Comparison of ENCODE assay signal across 24 cellular contexts in the genomic region with DNA sequence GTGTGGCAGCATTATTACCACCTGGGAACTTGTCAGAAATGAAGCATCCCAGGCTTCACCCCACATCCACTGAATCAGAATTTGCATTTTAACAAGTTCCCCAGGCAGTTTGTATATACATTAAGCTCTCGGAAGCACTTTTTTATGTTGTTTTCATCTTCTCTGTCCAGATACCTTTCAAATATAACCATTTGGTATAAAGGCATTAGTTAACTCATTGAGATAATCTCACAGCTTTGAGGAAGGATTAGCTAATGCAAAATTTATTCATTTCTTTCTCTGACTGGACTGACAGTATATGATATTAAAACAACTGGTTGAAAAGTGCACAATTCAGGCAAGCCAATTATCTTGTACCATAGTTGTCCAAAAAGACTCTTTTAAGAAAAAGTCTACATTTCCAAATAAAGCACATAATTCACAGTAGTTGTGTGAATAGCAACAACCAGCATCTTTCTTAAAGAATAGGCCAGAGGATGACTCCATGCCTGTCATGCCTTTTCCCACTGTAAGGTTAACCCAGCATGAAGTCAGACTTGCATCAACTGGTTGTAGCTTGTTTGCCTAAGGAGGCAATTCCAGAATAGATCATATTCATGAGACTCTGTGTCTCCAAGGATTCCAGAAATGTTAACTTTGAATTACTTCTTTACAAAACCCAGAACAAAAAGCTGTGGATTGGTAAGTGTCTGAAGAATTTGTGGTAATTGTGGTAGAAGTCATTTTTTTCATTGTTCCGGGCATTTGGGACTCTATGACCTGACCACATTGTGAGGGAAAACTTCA.
DNase-seq lines count a peak whose midpoint lies in the region; ATAC-seq, FAIRE-seq and TF ChIP-seq lines count a peak whose summit lies in the region.
"Had no signal": no experiment of that assay in that cellular context is flagged by ENCODE, and none has a peak within 500 bp of the region (broad histone marks: within the 10 kb centered on the region; RNA-seq: fewer than 3 reads in every experiment).

No MANE protein-coding gene starts in this region.

- peak; percentile 17 for DNase-seq in EH (ENCODE audit: low read depth)
- DNase-seq in adipocyte (ENCODE audit: low read depth): peak; percentile 48
- no peak for DNase-seq in osteocyte (ENCODE audit: extremely low spot score, unreplicated experiment)
- no peak for DNase-seq in HepG2 (ENCODE audit: low spot score)
- DNase-seq in dermis blood vessel endothelial cell: no peak
- no peak for DNase-seq in OCI-LY7 (ENCODE audit: low spot score)
- DNase-seq: activated CD4-positive, alpha-beta T cell treated with anti-CD3 and anti-CD28 coated beads for 4 hours; activated CD8-positive, alpha-beta memory T cell treated with anti-CD3 and anti-CD28 coated beads, Interleukin-2, amount 10 ng/mL, durations not matched to agents 7 days and 5 days; activated naive CD8-positive, alpha-beta T cell treated with anti-CD3 and anti-CD28 coated beads, Interleukin-2, amount 50 U/mL, for 24 hours; CD8-positive, alpha-beta memory T cell; DMS79 treated with DMSO at 0.1 percent for 48 hours; effector memory CD8-positive, alpha-beta T cell; gastrocnemius medialis; NCI-H2029; NCI-H510A treated with DMSO at 0.1 percent for 48 hours; stimulated activated CD4-positive, alpha-beta T cell treated with anti-CD3 and anti-CD28 coated beads, Interleukin-15, amount 100 ng/mL, for 24 hours had no signal

- H4K20me1 ChIP-seq in HepG2 (ENCODE audit: insufficient read depth, low read length) (no peaks in the 10 kb centered on the region), OCI-LY7 (ENCODE audit: insufficient read depth, low read length) (no peaks in the 10 kb centered on the region)

- TF ChIP-seq RAD21 in HepG2 (CRISPR knock-in tag; IDR thresholded peaks at IDR 0.05): no peak

- TF ChIP-seq EP300 in HepG2 (IDR thresholded peaks at IDR 0.05; ENCODE audit: low read depth in 2 of 2, low read length in 2 of 2) (no peak), HepG2 (CRISPR knock-in tag; IDR thresholded peaks at IDR 0.05; ENCODE audit: borderline replicate concordance) (no peak)

- no peaks in the 10 kb centered on the region for H3K36me3 ChIP-seq in adipocyte (ENCODE audit: control insufficient read depth, insufficient read depth, low read length, severe bottlenecking)
- H3K36me3 ChIP-seq in HepG2 (replicated peaks in 1 of 2; ENCODE audit: control insufficient read depth in 1 of 2, insufficient read depth in 2 of 2, low read length in 2 of 2): no peaks in the 10 kb centered on the region
- no peaks in the 10 kb centered on the region for H3K36me3 ChIP-seq in OCI-LY7 (ENCODE audit: insufficient read depth, low read length)
- H3K36me3 ChIP-seq: gastrocnemius medialis, suprapubic skin had no signal

- H3K4me1 ChIP-seq in adipocyte (ENCODE audit: control insufficient read depth, insufficient read depth, low read length) (peaks cover 15% of the 10 kb centered on the region), HepG2 (ENCODE audit: insufficient read depth, low read length) (peaks cover 6% of the 10 kb centered on the region), OCI-LY7 (ENCODE audit: insufficient read depth, low read length, poor library complexity, severe bottlenecking) (no peaks in the 10 kb centered on the region)
- H3K4me1 ChIP-seq: gastrocnemius medialis had no signal

- H3K9me3 Mint-ChIP-seq in osteocyte (ENCODE audit: unreplicated experiment): no peaks in the 10 kb centered on the region
- H3K9me3 Mint-ChIP-seq: activated naive CD8-positive, alpha-beta T cell treated with anti-CD3 and anti-CD28 coated beads, Interleukin-2, amount 50 U/mL, for 24 hours; activated T-helper 2 cell treated with anti-CD3 and anti-CD28 coated beads, Interferon-gamma antibody, Interleukin-2, Interleukin-4, amounts not matched to agents 10 μg/mL and 5 μg/mL and 100 μg/mL, durations not matched to agents 14 hours and 24 hours and 36 hours; CD8-positive, alpha-beta memory T cell; central memory CD8-positive, alpha-beta T cell; effector memory CD8-positive, alpha-beta T cell had no signal

- no peaks in the 10 kb centered on the region for H3K9me3 ChIP-seq in adipocyte (ENCODE audit: control insufficient read depth, low read length)
- no peaks in the 10 kb centered on the region for H3K9me3 ChIP-seq in HepG2 (ENCODE audit: low read length)
- H3K9me3 ChIP-seq in OCI-LY7 (ENCODE audit: low read length): no peaks in the 10 kb centered on the region
- H3K9me3 ChIP-seq: gastrocnemius medialis, suprapubic skin had no signal

- no TSS peak for BruUV-seq in HepG2 (replicated peaks; lab: Mats Ljungman, UMichigan)
- BruUV-seq in OCI-LY7 (replicated peaks; lab: Mats Ljungman, UMichigan): no TSS peak

- H3K4me3 Mint-ChIP-seq in osteocyte (ENCODE audit: unreplicated experiment): no peak overlapping the region
- H3K4me3 Mint-ChIP-seq: activated CD8-positive, alpha-beta memory T cell treated with anti-CD3 and anti-CD28 coated beads, Interleukin-2, amount 10 ng/mL, durations not matched to agents 7 days and 5 days; activated naive CD8-positive, alpha-beta T cell treated with anti-CD3 and anti-CD28 coated beads, Interleukin-2, amount 50 U/mL, for 24 hours; CD8-positive, alpha-beta memory T cell; central memory CD8-positive, alpha-beta T cell; effector memory CD8-positive, alpha-beta T cell; nephron had no signal

- H3K79me2 ChIP-seq in HepG2 (ENCODE audit: insufficient read depth, low read length) (no peaks in the 10 kb centered on the region), OCI-LY7 (ENCODE audit: insufficient read depth, low read depth, low read length) (no peaks in the 10 kb centered on the region)

- TF ChIP-seq CTCF in osteocyte (IDR thresholded peaks at IDR 0.05) (no peak), HepG2 (CRISPR knock-in tag; IDR thresholded peaks at IDR 0.05) (no peak), OCI-LY7 (conservative IDR thresholded peaks at IDR 0.05; ENCODE audit: low read length) (no peak)

- H3K4me3 ChIP-seq in adipocyte (ENCODE audit: low read length) (no peak overlapping the region), HepG2 (replicated peaks in 1 of 3; ENCODE audit: insufficient read depth in 1 of 3, low read depth in 2 of 3, low read length in 3 of 3) (no peak overlapping the region), OCI-LY7 (ENCODE audit: low read depth, low read length, poor library complexity, severe bottlenecking) (no peak overlapping the region)
- H3K4me3 ChIP-seq: gastrocnemius medialis, suprapubic skin had no signal

- no peak overlapping the region for H2AFZ ChIP-seq in HepG2 (ENCODE audit: low read length)
- no peak overlapping the region for H2AFZ ChIP-seq in OCI-LY7 (ENCODE audit: low read length)

- intact Hi-C loops in HepG2 (cut with micrococcal nuclease; ENCODE audit: unreplicated experiment) (no loop called here), OCI-LY7 (cut with micrococcal nuclease; ENCODE audit: unreplicated experiment) (no loop called here)

- no peaks in the 10 kb centered on the region for H3K36me3 Mint-ChIP-seq in osteocyte (ENCODE audit: unreplicated experiment)
- H3K36me3 Mint-ChIP-seq: activated CD8-positive, alpha-beta memory T cell treated with anti-CD3 and anti-CD28 coated beads, Interleukin-2, amount 10 ng/mL, durations not matched to agents 7 days and 5 days; CD8-positive, alpha-beta memory T cell had no signal

- H3K4me2 ChIP-seq in HepG2 (ENCODE audit: low read depth, low read length) (no peak overlapping the region), OCI-LY7 (ENCODE audit: low read length) (no peak overlapping the region)
- H3K4me2 ChIP-seq: KMS-11 had no signal

- H3K4me1 Mint-ChIP-seq in osteocyte (ENCODE audit: unreplicated experiment): peaks cover 16% of the 10 kb centered on the region
- H3K4me1 Mint-ChIP-seq: CD8-positive, alpha-beta memory T cell; central memory CD8-positive, alpha-beta T cell; nephron had no signal

- no peak for TF ChIP-seq POLR2A in HepG2 (IDR thresholded peaks at IDR 0.05; ENCODE audit: insufficient read depth in 1 of 2, low read depth in 2 of 2, low read length in 2 of 2)

- H3K9me2 ChIP-seq in OCI-LY7 (ENCODE audit: insufficient read depth, low read length): no peaks in the 10 kb centered on the region

- 46% methylated on average over 2 of the region's 2 CpGs for WGBS in HepG2 (ENCODE audit: low lambda C conversion rate)

- H3K27me3 Mint-ChIP-seq in osteocyte (ENCODE audit: unreplicated experiment): peaks cover 3% of the 10 kb centered on the region
- H3K27me3 Mint-ChIP-seq: activated CD8-positive, alpha-beta memory T cell treated with anti-CD3 and anti-CD28 coated beads, Interleukin-2, amount 10 ng/mL, durations not matched to agents 7 days and 5 days; CD8-positive, alpha-beta memory T cell had no signal

- H3K27me3 ChIP-seq in adipocyte (replicated peaks; ENCODE audit: control insufficient read depth, insufficient read depth, low read length) (no peaks in the 10 kb centered on the region), HepG2 (ENCODE audit: control insufficient read depth in 1 of 2, insufficient read depth in 2 of 2, low read length in 2 of 2) (no peaks in the 10 kb centered on the region; a peak in 2 of 5 replicates)
- H3K27me3 ChIP-seq: gastrocnemius medialis, suprapubic skin had no signal

- H3K9ac ChIP-seq in adipocyte (ENCODE audit: low read length) (no peak overlapping the region), HepG2 (ENCODE audit: insufficient read depth, low read depth, low read length) (no peak overlapping the region)
- H3K9ac ChIP-seq: KMS-11 had no signal

- CTCF ChIA-PET in HepG2 (lab: Yijun Ruan, JAX; ENCODE audit: low intra/inter-chr PET ratio, low total read pairs) (no interaction called here), OCI-LY7 (lab: Charles Lee; ENCODE audit: unreplicated experiment) (no interaction called here)

- POLR2A ChIA-PET in HepG2 (lab: Yijun Ruan, JAX) (no interaction called here), OCI-LY7 (lab: Charles Lee) (interaction anchor here (0.6 kb wide), 2 partner anchors 8 to 395 kb away, joined by 3 to 4 read pairs; no protein-coding TSS in a partner anchor)

- peak overlapping the region; percentile 72 for H3K27ac Mint-ChIP-seq in osteocyte (ENCODE audit: unreplicated experiment)
- H3K27ac Mint-ChIP-seq: activated CD8-positive, alpha-beta memory T cell treated with anti-CD3 and anti-CD28 coated beads, Interleukin-2, amount 10 ng/mL, durations not matched to agents 7 days and 5 days; activated naive CD8-positive, alpha-beta T cell treated with anti-CD3 and anti-CD28 coated beads, Interleukin-2, amount 50 U/mL, for 24 hours; activated T-helper 2 cell treated with anti-CD3 and anti-CD28 coated beads, Interferon-gamma antibody, Interleukin-2, Interleukin-4, amounts not matched to agents 10 μg/mL and 5 μg/mL and 100 μg/mL, durations not matched to agents 14 hours and 24 hours and 36 hours; effector memory CD8-positive, alpha-beta T cell had no signal

- FAIRE-seq in HepG2 (lab: Jason Lieb, UNC): no peak

- in situ Hi-C loops in HepG2 (cut with HindIII; ENCODE audit: extremely low pct_ligation_motif_present, low pct_unique_long_range_greater_than_20kb): no loop called here

- H3K27ac ChIP-seq in HepG2 (ENCODE audit: extremely low read length, insufficient read depth, low read length) (no peak overlapping the region), OCI-LY7 (ENCODE audit: low read depth, low read length, poor library complexity, severe bottlenecking) (no peak overlapping the region)
- H3K27ac ChIP-seq: gastrocnemius medialis, KMS-11, suprapubic skin had no signal

- ATAC-seq in esophagus mucosa (peak; percentile 79), HG03442 (IDR thresholded peaks at IDR 0.05; ENCODE audit: unreplicated experiment) (no peak), HepG2 (no peak)
- ATAC-seq: activated CD8-positive, alpha-beta memory T cell treated with anti-CD3 and anti-CD28 coated beads, Interleukin-2, amount 10 ng/mL, durations not matched to agents 7 days and 5 days; activated naive CD8-positive, alpha-beta T cell treated with anti-CD3 and anti-CD28 coated beads, Interleukin-2, amount 50 U/mL, for 24 hours; effector memory CD8-positive, alpha-beta T cell; gastrocnemius medialis; Right ventricle myocardium inferior had no signal

Comparison
In these comparisons a context has a peak if more than half of its experiments do, and no peak if none do; other contexts are left out.
1. DNase-seq: peak in EH (single experiment) and adipocyte (single experiment); none in osteocyte (single experiment), HepG2 (single experiment), dermis blood vessel endothelial cell (single experiment) and OCI-LY7 (single experiment).